In the genomic region with DNA sequence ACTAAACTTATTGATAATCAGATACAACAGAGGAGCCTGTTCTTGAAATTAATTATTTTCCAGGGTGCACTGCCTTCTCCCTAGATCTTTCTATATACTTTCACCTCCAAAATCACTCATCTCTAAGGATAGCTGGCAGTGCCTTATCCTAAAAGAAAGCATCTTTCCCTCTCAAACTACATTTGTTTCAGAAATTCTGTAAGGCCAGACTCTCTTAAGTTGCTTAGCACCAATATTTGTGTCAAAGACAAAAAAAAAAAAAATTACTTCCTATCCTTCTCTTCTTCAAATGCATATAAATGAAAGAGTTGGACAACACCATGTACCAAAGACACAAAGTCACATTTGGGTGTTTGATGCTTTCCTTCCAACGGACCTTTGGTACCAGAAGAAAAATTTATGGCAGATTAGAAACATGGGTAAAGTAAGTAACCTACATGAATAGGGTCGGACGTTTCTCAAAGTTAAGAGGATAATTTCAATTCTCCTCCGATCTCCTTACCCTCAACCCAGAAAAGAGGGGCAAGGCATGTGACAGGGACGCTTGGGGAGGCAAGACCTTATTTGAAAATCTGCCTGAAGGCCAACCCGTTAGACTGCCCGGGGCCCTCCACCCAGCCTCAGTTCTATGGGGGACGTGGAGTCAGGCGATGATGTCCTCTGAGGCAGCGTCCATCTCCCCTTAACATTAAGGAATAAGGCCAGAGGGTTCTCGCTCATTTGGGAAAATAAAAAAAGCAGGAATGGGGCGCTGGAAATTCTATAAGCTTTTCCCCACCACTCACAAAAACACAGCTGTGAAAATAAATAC, we compare ENCODE assay signal across 8 cellular contexts.
A peak's percentile ranks its signal among the peaks of the same experiment; 100 is the strongest.
DNase-seq lines count a peak whose midpoint lies in the region; ATAC-seq, FAIRE-seq and TF ChIP-seq lines count a peak whose summit lies in the region.

No MANE protein-coding gene starts in this region.

- H3K27ac ChIP-seq in SU-DHL-6 (ENCODE audit: low read depth, low read length) (peak overlapping the region; percentile 82), gastrocnemius medialis (peak overlapping the region; percentile 88 to 92 (median 88))

- H3K36me3 ChIP-seq in SU-DHL-6 (ENCODE audit: low read length) (peaks cover 8% of the 10 kb centered on the region; the same call in 1 of the 2 replicates), gastrocnemius medialis (no peaks in the 10 kb centered on the region)

- intact Hi-C loops in gastrocnemius medialis (cut with DNase I; ENCODE audit: low total_unique reads), result loop anchor here (5.0 kb wide), 3 partner anchors 39 to 124 kb away; no protein-coding TSS in a partner anchor

- H3K9ac ChIP-seq in SU-DHL-6 (ENCODE audit: low read length), result peak overlapping the region; percentile 99

- H3K9me2 ChIP-seq in SU-DHL-6 (replicated peaks; ENCODE audit: insufficient read depth, low read length), result no peaks in the 10 kb centered on the region

- peaks cover 35 to 42% of the 10 kb centered on the region in 2 donors for H3K4me1 ChIP-seq in gastrocnemius medialis

- no peaks in the 10 kb centered on the region for H3K27me3 ChIP-seq in SU-DHL-6 (ENCODE audit: low read length)
- H3K27me3 ChIP-seq in gastrocnemius medialis, result no peaks in the 10 kb centered on the region

- H3K79me2 ChIP-seq in SU-DHL-6 (ENCODE audit: insufficient read depth, low read length), result peaks cover 60% of the 10 kb centered on the region

- in situ Hi-C loops in gastrocnemius medialis (cut with MboI; ENCODE audit: low sequenced_read_pairs in 4 of 4), result no loop called here

- ATAC-seq in gastrocnemius medialis (no peak), HG03139 (IDR thresholded peaks at IDR 0.05; ENCODE audit: unreplicated experiment) (no peak), GM21737 (IDR thresholded peaks at IDR 0.05; ENCODE audit: unreplicated experiment) (no peak)

- 0 out of 2 replicates have a peak, but pooled peaks cover 4% of the 10 kb centered on the region for H3F3A ChIP-seq in SU-DHL-6 (ENCODE audit: insufficient read depth)

- H2AFZ ChIP-seq in SU-DHL-6 (ENCODE audit: low read depth, low read length, severe bottlenecking), result no peak overlapping the region

- 0 out of 2 replicates have a peak, but pooled peaks cover under 1% of the 10 kb centered on the region for H4K20me1 ChIP-seq in SU-DHL-6 (ENCODE audit: low read depth, low read length)

- peak overlapping the region; percentile 96 for H3K4me2 ChIP-seq in SU-DHL-6 (ENCODE audit: low read depth, low read length, poor library complexity, severe bottlenecking)

- TF ChIP-seq POLR2A in gastrocnemius medialis (IDR thresholded peaks at IDR 0.05), result no peak

- peak overlapping the region; percentile 83 for H3K4me3 ChIP-seq in SU-DHL-6 (ENCODE audit: insufficient read depth, low read length, poor library complexity, severe bottlenecking)
- H3K4me3 ChIP-seq in gastrocnemius medialis, result peak overlapping the region; percentile 84 to 95 (median 88)

- FAIRE-seq in GM19239 (lab: Jason Lieb, UNC), result peak; percentile 86

- DNase-seq in GM19239 (ENCODE audit: insufficient read length, low spot score) (no peak), fibroblast of peridontal ligament (ENCODE audit: extremely low read depth) (peak; percentile 40), gastrocnemius medialis (no peak), NCI-H1105 treated with DMSO at 0.1 percent for 48 hours (lab: John Stamatoyannopoulos, UW) (no peak), NCI-H226 (no peak)

- TF ChIP-seq CTCF in SU-DHL-6 (IDR thresholded peaks at IDR 0.05; ENCODE audit: insufficient read depth, low read length, poor library complexity, severe bottlenecking) (no peak), gastrocnemius medialis (IDR thresholded peaks at IDR 0.05 in 4 of 5, conservative IDR thresholded peaks at IDR 0.05 in 1 of 5) (no peak)

- H3K9me3 ChIP-seq in SU-DHL-6 (ENCODE audit: insufficient read depth, low read length) (no peaks in the 10 kb centered on the region), gastrocnemius medialis (no peaks in the 10 kb centered on the region)
